Comparison of ENCODE assay signal across 10 cellular contexts in genomic region chr6:21748343-21749063, GRCh38.
DNase-seq lines count a peak whose midpoint lies in the region; ATAC-seq and TF ChIP-seq lines count a peak whose summit lies in the region.
"Had no signal": no experiment of that assay in that cellular context is flagged by ENCODE, and none has a peak within 500 bp of the region (broad histone marks: within the 10 kb centered on the region; RNA-seq: fewer than 3 reads in every experiment).

No MANE protein-coding gene starts in this region.

- intact Hi-C loops in ovary (cut with DNase I) = no loop called here
- intact Hi-C loops in sciatic nerve (cut with DNase I) = no loop called here

- H3K9me3 ChIP-seq in ectodermal cell (ENCODE audit: control insufficient read depth, low read length) (no peaks in the 10 kb centered on the region), ovary (no peaks in the 10 kb centered on the region)

- no peak for ATAC-seq in sciatic nerve

- H3K27ac ChIP-seq in ectodermal cell (ENCODE audit: insufficient read depth, low read depth, low read length, poor library complexity, severe bottlenecking) (peak overlapping the region; percentile 74), ovary (no peak overlapping the region)

- H3K36me3 Mint-ChIP-seq in type B pancreatic cell = peaks cover 7% of the 10 kb centered on the region

- CTCF ChIA-PET in HEK293T (lab: Yijun Ruan, JAX) = interaction anchor here (1.6 kb wide), 1 partner anchor 155 kb away, joined by 7 read pairs; the partner anchor contains the start of gene SOX4

- DNase-seq in HEK293T (ENCODE audit: extremely low spot score) (peak; percentile 50), NCI-H510A (lab: John Stamatoyannopoulos, UW) (peak; percentile 60), type B pancreatic cell (ENCODE audit: extremely low spot score, unreplicated experiment) (no peak), ovary (no peak), RKO (ENCODE audit: low spot score) (no peak), sciatic nerve (ENCODE audit: low spot score) (no peak)
- DNase-seq: activated CD4-positive, alpha-beta T cell treated with anti-CD3 and anti-CD28 coated beads, Interleukin-2, amount 50 U/mL, for 4 hours; central memory CD4-positive, alpha-beta T cell; NCI-H2227 treated with DMSO at 0.1 percent for 48 hours had no signal

- WGBS in ectodermal cell, 2 experiments = 39 to 42% methylated on average over 2 to 3 of the region's 3 CpGs
- WGBS in ovary, 3 donors = 55 to 64% (median 62%) methylated on average over 3 of the region's 3 CpGs

- no peak overlapping the region for H3K4me3 ChIP-seq in ectodermal cell (ENCODE audit: insufficient read depth, low read depth, low read length)
- H3K4me3 ChIP-seq in ovary = no peak overlapping the region

- no peaks in the 10 kb centered on the region for H3K27me3 ChIP-seq in ectodermal cell (ENCODE audit: control insufficient read depth, insufficient read depth, low read length, poor library complexity, severe bottlenecking)
- no peaks in the 10 kb centered on the region for H3K27me3 ChIP-seq in ovary

- no peak for TF ChIP-seq EP300 in ovary (IDR thresholded peaks at IDR 0.05)

- TF ChIP-seq POLR2A in ovary (IDR thresholded peaks at IDR 0.05) = no peak

- peaks cover 49% of the 10 kb centered on the region for H3K4me1 Mint-ChIP-seq in type B pancreatic cell (ENCODE audit: unreplicated experiment)

- POLR2A ChIA-PET in HEK293T (lab: Yijun Ruan, JAX) = interaction anchor here (0.8 to 2.6 kb wide), 4 partner anchors 9 to 155 kb away, joined by 4 to 10 read pairs (median 5); partner anchors contain the start of gene SOX4

- H3K4me1 ChIP-seq in ectodermal cell (ENCODE audit: control insufficient read depth, insufficient read depth, low read length) (peaks cover 58% of the 10 kb centered on the region), ovary (ENCODE audit: insufficient read depth) (peaks cover 5% of the 10 kb centered on the region)

- peak overlapping the region; percentile 25 for H3K27ac Mint-ChIP-seq in type B pancreatic cell

- H3K27me3 Mint-ChIP-seq in type B pancreatic cell = no peaks in the 10 kb centered on the region

- no peaks in the 10 kb centered on the region for H3K9me3 Mint-ChIP-seq in type B pancreatic cell

- H3K4me3 Mint-ChIP-seq in type B pancreatic cell = no peak overlapping the region

- TF ChIP-seq CTCF in type B pancreatic cell (conservative IDR thresholded peaks at IDR 0.05) (no peak), ovary (IDR thresholded peaks at IDR 0.05) (no peak)

- H3K36me3 ChIP-seq in ectodermal cell (ENCODE audit: control insufficient read depth, insufficient read depth, low read length) (no peaks in the 10 kb centered on the region), ovary (no peaks in the 10 kb centered on the region)

TF ChIP-seq in HEK293T, 16 proteins besides CTCF, POLR2A, EP300 and RAD21:
- TF ChIP-seq CTBP1 (IDR thresholded peaks at IDR 0.05; ENCODE audit: borderline replicate concordance) (peak; percentile 91), FOXA1 (IDR thresholded peaks at IDR 0.05) (peak; percentile 83), ARNT (IDR thresholded peaks at IDR 0.05) (0 out of 2 replicates have a peak, but pooled peaks have one; percentile 47), FOXK2 (IDR thresholded peaks at IDR 0.05) (no peak), HDGF (IDR thresholded peaks at IDR 0.05; ENCODE audit: borderline replicate concordance) (no peak), ELF4 (IDR thresholded peaks at IDR 0.05) (no peak), BHLHE40 (IDR thresholded peaks at IDR 0.05; ENCODE audit: borderline replicate concordance) (no peak), SUZ12 (IDR thresholded peaks at IDR 0.05) (no peak), FOXM1 (IDR thresholded peaks at IDR 0.05; ENCODE audit: borderline replicate concordance) (peak; percentile 63; the same call in 1 of the 2 replicates)
- TF ChIP-seq, protein P1, sequence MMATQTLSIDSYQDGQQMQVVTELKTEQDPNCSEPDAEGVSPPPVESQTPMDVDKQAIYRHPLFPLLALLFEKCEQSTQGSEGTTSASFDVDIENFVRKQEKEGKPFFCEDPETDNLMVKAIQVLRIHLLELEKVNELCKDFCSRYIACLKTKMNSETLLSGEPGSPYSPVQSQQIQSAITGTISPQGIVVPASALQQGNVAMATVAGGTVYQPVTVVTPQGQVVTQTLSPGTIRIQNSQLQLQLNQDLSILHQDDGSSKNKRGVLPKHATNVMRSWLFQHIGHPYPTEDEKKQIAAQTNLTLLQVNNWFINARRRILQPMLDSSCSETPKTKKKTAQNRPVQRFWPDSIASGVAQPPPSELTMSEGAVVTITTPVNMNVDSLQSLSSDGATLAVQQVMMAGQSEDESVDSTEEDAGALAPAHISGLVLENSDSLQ (IDR thresholded peaks at IDR 0.05) = peak; percentile 83

Comparison
In these comparisons a context has a peak if more than half of its experiments do, and no peak if none do; other contexts are left out.
1. DNase-seq: peak in HEK293T (single experiment) and NCI-H510A (single experiment); none in type B pancreatic cell (single experiment), ovary (0 of 5), RKO (single experiment) and sciatic nerve (single experiment).